Comparison of ENCODE assay signal across 2 cellular contexts in the genomic region with DNA sequence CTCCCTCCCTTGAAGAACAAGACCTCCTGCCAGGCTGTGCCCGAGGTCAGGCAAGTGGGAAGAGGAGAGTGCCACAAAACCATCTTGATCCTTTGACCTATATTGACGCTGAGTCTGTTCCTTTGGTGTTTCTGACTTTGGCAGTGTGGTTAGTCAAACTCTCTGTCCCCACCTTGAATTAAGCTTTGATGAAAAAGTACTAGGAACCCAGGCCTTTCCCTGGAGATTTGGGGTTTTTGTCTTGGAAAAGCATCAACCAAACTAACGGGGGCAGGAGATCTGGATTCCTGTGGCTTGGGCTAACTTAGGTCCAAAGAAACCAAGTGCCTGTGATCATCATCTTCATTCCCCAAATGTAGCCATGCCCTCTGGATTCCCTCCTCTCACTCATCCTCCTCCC.
TF ChIP-seq lines count a peak whose summit lies in the region.

No MANE protein-coding gene starts in this region.

TF ChIP-seq in IMR-90, 13 proteins besides CTCF, POLR2A, EP300 and RAD21:
- TF ChIP-seq MAZ (IDR thresholded peaks at IDR 0.05; ENCODE audit: borderline replicate concordance, low read depth, low read length) (no peak), ELK1 (IDR thresholded peaks at IDR 0.05; ENCODE audit: borderline replicate concordance, low read depth, low read length) (no peak)
- TF ChIP-seq, protein P1, sequence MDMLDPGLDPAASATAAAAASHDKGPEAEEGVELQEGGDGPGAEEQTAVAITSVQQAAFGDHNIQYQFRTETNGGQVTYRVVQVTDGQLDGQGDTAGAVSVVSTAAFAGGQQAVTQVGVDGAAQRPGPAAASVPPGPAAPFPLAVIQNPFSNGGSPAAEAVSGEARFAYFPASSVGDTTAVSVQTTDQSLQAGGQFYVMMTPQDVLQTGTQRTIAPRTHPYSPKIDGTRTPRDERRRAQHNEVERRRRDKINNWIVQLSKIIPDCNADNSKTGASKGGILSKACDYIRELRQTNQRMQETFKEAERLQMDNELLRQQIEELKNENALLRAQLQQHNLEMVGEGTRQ (IDR thresholded peaks at IDR 0.05; ENCODE audit: low read depth, low read length), result no peak
TF ChIP-seq in IMR-90: peak in this region for 0.

TF ChIP-seq in K562, 482 proteins besides CTCF, POLR2A, EP300 and RAD21:
- TF ChIP-seq SIN3B (IDR thresholded peaks at IDR 0.05; ENCODE audit: low read depth), result no peak
- TF ChIP-seq ELK1 (CRISPR knock-in tag; IDR thresholded peaks at IDR 0.05), result no peak
- no peak for TF ChIP-seq STAT5B (CRISPR knock-in tag; IDR thresholded peaks at IDR 0.05)
- TF ChIP-seq ASH1L (IDR thresholded peaks at IDR 0.05; ENCODE audit: borderline replicate concordance, low read depth, partially characterized antibody), result no peak
- no peak for TF ChIP-seq DIDO1 (tag; IDR thresholded peaks at IDR 0.05; ENCODE audit: low read depth)
- no peak for TF ChIP-seq FOXP1 (CRISPR knock-in tag; IDR thresholded peaks at IDR 0.05)
- TF ChIP-seq, protein P2, sequence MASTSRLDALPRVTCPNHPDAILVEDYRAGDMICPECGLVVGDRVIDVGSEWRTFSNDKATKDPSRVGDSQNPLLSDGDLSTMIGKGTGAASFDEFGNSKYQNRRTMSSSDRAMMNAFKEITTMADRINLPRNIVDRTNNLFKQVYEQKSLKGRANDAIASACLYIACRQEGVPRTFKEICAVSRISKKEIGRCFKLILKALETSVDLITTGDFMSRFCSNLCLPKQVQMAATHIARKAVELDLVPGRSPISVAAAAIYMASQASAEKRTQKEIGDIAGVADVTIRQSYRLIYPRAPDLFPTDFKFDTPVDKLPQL (IDR thresholded peaks at IDR 0.05; ENCODE audit: extremely low read depth, insufficient read length), result no peak
- TF ChIP-seq ZBTB1 (CRISPR knock-in tag; IDR thresholded peaks at IDR 0.05; ENCODE audit: borderline replicate concordance, low read depth), result no peak
- TF ChIP-seq, protein P3, sequence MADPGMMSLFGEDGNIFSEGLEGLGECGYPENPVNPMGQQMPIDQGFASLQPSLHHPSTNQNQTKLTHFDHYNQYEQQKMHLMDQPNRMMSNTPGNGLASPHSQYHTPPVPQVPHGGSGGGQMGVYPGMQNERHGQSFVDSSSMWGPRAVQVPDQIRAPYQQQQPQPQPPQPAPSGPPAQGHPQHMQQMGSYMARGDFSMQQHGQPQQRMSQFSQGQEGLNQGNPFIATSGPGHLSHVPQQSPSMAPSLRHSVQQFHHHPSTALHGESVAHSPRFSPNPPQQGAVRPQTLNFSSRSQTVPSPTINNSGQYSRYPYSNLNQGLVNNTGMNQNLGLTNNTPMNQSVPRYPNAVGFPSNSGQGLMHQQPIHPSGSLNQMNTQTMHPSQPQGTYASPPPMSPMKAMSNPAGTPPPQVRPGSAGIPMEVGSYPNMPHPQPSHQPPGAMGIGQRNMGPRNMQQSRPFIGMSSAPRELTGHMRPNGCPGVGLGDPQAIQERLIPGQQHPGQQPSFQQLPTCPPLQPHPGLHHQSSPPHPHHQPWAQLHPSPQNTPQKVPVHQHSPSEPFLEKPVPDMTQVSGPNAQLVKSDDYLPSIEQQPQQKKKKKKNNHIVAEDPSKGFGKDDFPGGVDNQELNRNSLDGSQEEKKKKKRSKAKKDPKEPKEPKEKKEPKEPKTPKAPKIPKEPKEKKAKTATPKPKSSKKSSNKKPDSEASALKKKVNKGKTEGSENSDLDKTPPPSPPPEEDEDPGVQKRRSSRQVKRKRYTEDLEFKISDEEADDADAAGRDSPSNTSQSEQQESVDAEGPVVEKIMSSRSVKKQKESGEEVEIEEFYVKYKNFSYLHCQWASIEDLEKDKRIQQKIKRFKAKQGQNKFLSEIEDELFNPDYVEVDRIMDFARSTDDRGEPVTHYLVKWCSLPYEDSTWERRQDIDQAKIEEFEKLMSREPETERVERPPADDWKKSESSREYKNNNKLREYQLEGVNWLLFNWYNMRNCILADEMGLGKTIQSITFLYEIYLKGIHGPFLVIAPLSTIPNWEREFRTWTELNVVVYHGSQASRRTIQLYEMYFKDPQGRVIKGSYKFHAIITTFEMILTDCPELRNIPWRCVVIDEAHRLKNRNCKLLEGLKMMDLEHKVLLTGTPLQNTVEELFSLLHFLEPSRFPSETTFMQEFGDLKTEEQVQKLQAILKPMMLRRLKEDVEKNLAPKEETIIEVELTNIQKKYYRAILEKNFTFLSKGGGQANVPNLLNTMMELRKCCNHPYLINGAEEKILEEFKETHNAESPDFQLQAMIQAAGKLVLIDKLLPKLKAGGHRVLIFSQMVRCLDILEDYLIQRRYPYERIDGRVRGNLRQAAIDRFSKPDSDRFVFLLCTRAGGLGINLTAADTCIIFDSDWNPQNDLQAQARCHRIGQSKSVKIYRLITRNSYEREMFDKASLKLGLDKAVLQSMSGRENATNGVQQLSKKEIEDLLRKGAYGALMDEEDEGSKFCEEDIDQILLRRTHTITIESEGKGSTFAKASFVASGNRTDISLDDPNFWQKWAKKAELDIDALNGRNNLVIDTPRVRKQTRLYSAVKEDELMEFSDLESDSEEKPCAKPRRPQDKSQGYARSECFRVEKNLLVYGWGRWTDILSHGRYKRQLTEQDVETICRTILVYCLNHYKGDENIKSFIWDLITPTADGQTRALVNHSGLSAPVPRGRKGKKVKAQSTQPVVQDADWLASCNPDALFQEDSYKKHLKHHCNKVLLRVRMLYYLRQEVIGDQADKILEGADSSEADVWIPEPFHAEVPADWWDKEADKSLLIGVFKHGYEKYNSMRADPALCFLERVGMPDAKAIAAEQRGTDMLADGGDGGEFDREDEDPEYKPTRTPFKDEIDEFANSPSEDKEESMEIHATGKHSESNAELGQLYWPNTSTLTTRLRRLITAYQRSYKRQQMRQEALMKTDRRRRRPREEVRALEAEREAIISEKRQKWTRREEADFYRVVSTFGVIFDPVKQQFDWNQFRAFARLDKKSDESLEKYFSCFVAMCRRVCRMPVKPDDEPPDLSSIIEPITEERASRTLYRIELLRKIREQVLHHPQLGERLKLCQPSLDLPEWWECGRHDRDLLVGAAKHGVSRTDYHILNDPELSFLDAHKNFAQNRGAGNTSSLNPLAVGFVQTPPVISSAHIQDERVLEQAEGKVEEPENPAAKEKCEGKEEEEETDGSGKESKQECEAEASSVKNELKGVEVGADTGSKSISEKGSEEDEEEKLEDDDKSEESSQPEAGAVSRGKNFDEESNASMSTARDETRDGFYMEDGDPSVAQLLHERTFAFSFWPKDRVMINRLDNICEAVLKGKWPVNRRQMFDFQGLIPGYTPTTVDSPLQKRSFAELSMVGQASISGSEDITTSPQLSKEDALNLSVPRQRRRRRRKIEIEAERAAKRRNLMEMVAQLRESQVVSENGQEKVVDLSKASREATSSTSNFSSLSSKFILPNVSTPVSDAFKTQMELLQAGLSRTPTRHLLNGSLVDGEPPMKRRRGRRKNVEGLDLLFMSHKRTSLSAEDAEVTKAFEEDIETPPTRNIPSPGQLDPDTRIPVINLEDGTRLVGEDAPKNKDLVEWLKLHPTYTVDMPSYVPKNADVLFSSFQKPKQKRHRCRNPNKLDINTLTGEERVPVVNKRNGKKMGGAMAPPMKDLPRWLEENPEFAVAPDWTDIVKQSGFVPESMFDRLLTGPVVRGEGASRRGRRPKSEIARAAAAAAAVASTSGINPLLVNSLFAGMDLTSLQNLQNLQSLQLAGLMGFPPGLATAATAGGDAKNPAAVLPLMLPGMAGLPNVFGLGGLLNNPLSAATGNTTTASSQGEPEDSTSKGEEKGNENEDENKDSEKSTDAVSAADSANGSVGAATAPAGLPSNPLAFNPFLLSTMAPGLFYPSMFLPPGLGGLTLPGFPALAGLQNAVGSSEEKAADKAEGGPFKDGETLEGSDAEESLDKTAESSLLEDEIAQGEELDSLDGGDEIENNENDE (IDR thresholded peaks at IDR 0.05; ENCODE audit: low read depth, low read length), result no peak
- no peak for TF ChIP-seq SNRNP70 (optimal IDR thresholded peaks at IDR 0.05; ENCODE audit: low read depth, low read length)
- no peak for TF ChIP-seq ETV6 (IDR thresholded peaks at IDR 0.05; ENCODE audit: borderline replicate concordance in 1 of 2, low read depth in 2 of 2, low read length in 1 of 2)
- TF ChIP-seq ETV6 (CRISPR knock-in tag; IDR thresholded peaks at IDR 0.05; ENCODE audit: borderline replicate concordance), result no peak
- no peak for TF ChIP-seq YY1 (IDR thresholded peaks at IDR 0.05; ENCODE audit: borderline replicate concordance in 1 of 3, control insufficient read depth in 1 of 3, extremely low read depth in 1 of 3, insufficient read depth in 3 of 3, insufficient read length in 1 of 3, insufficient replicate concordance in 2 of 3, low read depth in 1 of 3, low read length in 2 of 3)
- no peak for TF ChIP-seq MCM3 (IDR thresholded peaks at IDR 0.05)
